Comparison of ENCODE assay signal across 6 cellular contexts in the genomic region with DNA sequence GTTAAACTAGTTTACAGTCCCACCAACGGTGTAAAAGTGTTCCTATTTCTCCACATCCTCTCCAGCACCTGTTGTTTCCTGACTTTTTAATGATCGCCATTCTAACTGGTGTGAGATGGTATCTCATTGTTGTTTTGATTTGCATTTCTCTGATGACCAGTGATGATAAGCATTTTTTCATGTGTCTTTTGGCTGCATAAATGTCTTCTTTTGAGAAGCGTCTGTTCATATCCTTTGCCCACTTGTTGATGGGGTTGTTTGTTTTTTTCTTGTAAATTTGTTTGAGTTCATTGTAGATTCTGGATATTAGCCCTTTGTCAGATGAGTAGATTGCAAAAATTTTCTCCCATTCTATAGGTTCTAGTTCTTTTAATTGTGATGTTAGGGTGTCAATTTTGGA. TPM values are rescaled to one million over a fixed set of nuclear protein-coding genes. Genes with fewer than 3 reads are reported as not detected.
"Had no signal": no experiment of that assay in that cellular context is flagged by ENCODE, and none has a peak within 500 bp of the region (broad histone marks: within the 10 kb centered on the region; RNA-seq: fewer than 3 reads in every experiment).

No MANE protein-coding gene starts in this region.

RNA-seq across cellular contexts. Expression of a gene that starts 25.1 kb away (rescaled TPM):
- total RNA-seq: subcutaneous adipose tissue, suprapubic skin, temporal lobe, tibial nerve, urinary bladder, vagina had no signal

RNA-seq across cellular contexts. Expression of a gene that starts 49.6 kb away (rescaled TPM):
- total RNA-seq: temporal lobe, urinary bladder had no signal
